In genomic region chr12:62701492-62701891, GRCh38 we compare ENCODE assay signal across 21 cellular contexts.
"Had no signal": no experiment of that assay in that cellular context is flagged by ENCODE, and none has a peak within 500 bp of the region (broad histone marks: within the 10 kb centered on the region; RNA-seq: fewer than 3 reads in every experiment).

No MANE protein-coding gene starts in this region.

- H3K9me3 ChIP-seq: body of pancreas, tibial artery had no signal

- H3K27ac ChIP-seq: body of pancreas had no signal

- ATAC-seq: activated CD8-positive, alpha-beta memory T cell treated with anti-CD3 and anti-CD28 coated beads, Interleukin-2, amount 10 ng/mL, durations not matched to agents 7 days and 5 days; activated naive CD8-positive, alpha-beta T cell treated with anti-CD3 and anti-CD28 coated beads, Interleukin-2, amount 50 U/mL, for 24 hours; body of pancreas; naive thymus-derived CD4-positive, alpha-beta T cell; stimulated activated effector memory CD8-positive, alpha-beta T cell treated with anti-CD3 and anti-CD28 coated beads, Interleukin-12 subunit alpha, Interleukin-12 subunit beta, amount 100 ng/mL, for 72 hours; stimulated activated naive CD8-positive, alpha-beta T cell treated with anti-CD3 and anti-CD28 coated beads, Interleukin-15, amount 100 ng/mL, for 72 hours; T-helper 17 cell had no signal

- H3K4me3 ChIP-seq: body of pancreas, tibial artery had no signal

- H3K4me1 ChIP-seq: body of pancreas had no signal

- H3K36me3 ChIP-seq: tibial artery had no signal

- H3K27me3 ChIP-seq: body of pancreas, tibial artery had no signal

- DNase-seq: activated CD4-positive, alpha-beta memory T cell treated with anti-CD3 and anti-CD28 coated beads for 36 hours; activated CD4-positive, alpha-beta T cell treated with anti-CD3 and anti-CD28 coated beads for 48 hours; activated CD8-positive, alpha-beta memory T cell treated with anti-CD3 and anti-CD28 coated beads, Interleukin-2, amount 10 ng/mL, durations not matched to agents 7 days and 5 days; activated gamma-delta T cell; activated naive CD4-positive, alpha-beta T cell treated with anti-CD3 and anti-CD28 coated beads, Interleukin-2, amount 50 U/mL, for 16 hours; activated naive CD8-positive, alpha-beta T cell treated with anti-CD3 and anti-CD28 coated beads, Interleukin-2, amount 50 U/mL, for 24 hours; activated T-cell treated with anti-CD3 and anti-CD28 coated beads for 4 hours; body of pancreas; caudate nucleus; effector memory CD4-positive, alpha-beta T cell; glutamatergic neuron; hypothalamus; naive thymus-derived CD4-positive, alpha-beta T cell; occipital lobe; posterior cingulate gyrus; small intestine; stimulated activated CD4-positive, alpha-beta T cell treated with anti-CD3 and anti-CD28 coated beads, Interleukin-2, amount 100 ng/mL, for 24 hours; stimulated activated naive CD8-positive, alpha-beta T cell treated with anti-CD3 and anti-CD28 coated beads, Interleukin-15, amount 100 ng/mL, for 72 hours; T-helper 17 cell; tibial artery had no signal
